In genomic region chr17:40068917-40069750, GRCh38 we compare ENCODE assay signal across 8 cellular contexts. TPM values are rescaled to one million over a fixed set of nuclear protein-coding genes. Genes with fewer than 3 reads are reported as not detected.
DNase-seq lines count a peak whose midpoint lies in the region; ATAC-seq, FAIRE-seq and TF ChIP-seq lines count a peak whose summit lies in the region.

No MANE protein-coding gene starts in this region.

- no peaks in the 10 kb centered on the region for H3K9me1 ChIP-seq in keratinocyte (ENCODE audit: control insufficient read depth, extremely low read depth, insufficient read depth, low read length)

- in situ Hi-C loops in brain microvascular endothelial cell (cut with HindIII; ENCODE audit: low pct_ligation_motif_present, low sequenced_read_pairs): no loop called here

- peak overlapping the region; percentile 72 for H3K9ac ChIP-seq in keratinocyte (ENCODE audit: control insufficient read depth, extremely low read depth, insufficient read depth, low read length)

- no peaks in the 10 kb centered on the region for H3K9me3 ChIP-seq in keratinocyte (ENCODE audit: control insufficient read depth, low read depth, low read length)

- no peak for TF ChIP-seq CTCF in VCaP (conservative IDR thresholded peaks at IDR 0.05)
- no peak for TF ChIP-seq CTCF in brain microvascular endothelial cell (IDR thresholded peaks at IDR 0.05; ENCODE audit: low read depth, low read length, missing control alignments)
- no peak for TF ChIP-seq CTCF in keratinocyte (optimal IDR thresholded peaks at IDR 0.05 in 1 of 3, IDR thresholded peaks at IDR 0.05 in 1 of 3, conservative IDR thresholded peaks at IDR 0.05 in 1 of 3; ENCODE audit: extremely low read depth in 1 of 3, insufficient read depth in 2 of 3, low read length in 3 of 3)

- peaks cover 60% of the 10 kb centered on the region for H3K4me1 ChIP-seq in keratinocyte (ENCODE audit: control insufficient read depth, extremely low read depth, insufficient read depth, low read length)

- dilution Hi-C loops in keratinocyte (cut with MboI; ENCODE audit: extremely low pct_ligation_motif_present, low sequenced_read_pairs): no loop called here

- no peaks in the 10 kb centered on the region for H3K27me3 ChIP-seq in brain microvascular endothelial cell (replicated peaks)
- H3K27me3 ChIP-seq in keratinocyte (ENCODE audit: control insufficient read depth, extremely low read depth, insufficient read depth, low read length): no peaks in the 10 kb centered on the region

- H4K20me1 ChIP-seq in keratinocyte (ENCODE audit: control insufficient read depth, extremely low read depth, insufficient read depth, low read length): no peaks in the 10 kb centered on the region

- H3K27ac ChIP-seq in VCaP (peak overlapping the region; percentile 94), brain microvascular endothelial cell (no peak overlapping the region), keratinocyte (ENCODE audit: control insufficient read depth, insufficient read depth, low read length) (peak overlapping the region; percentile 73)

- peak overlapping the region; percentile 83 for H2AFZ ChIP-seq in keratinocyte (ENCODE audit: control insufficient read depth, low read length)

- H3K4me3 ChIP-seq in brain microvascular endothelial cell (ENCODE audit: low read depth, low read length): peak overlapping the region; percentile 48
- peak overlapping the region in 2 of 3 experiments; percentile 43 to 50 for H3K4me3 ChIP-seq in keratinocyte (ENCODE audit: control insufficient read depth in 2 of 3, extremely low read depth in 1 of 3, insufficient read depth in 2 of 3, low read depth in 1 of 3, low read length in 3 of 3)

- DNase-seq in ELR (ENCODE audit: low read depth): peak; percentile 76
- peak; percentile 80 for DNase-seq in NCI-H1694 treated with DMSO at 0.1 percent for 48 hours (lab: John Stamatoyannopoulos, UW)
- DNase-seq in brain microvascular endothelial cell: peak; percentile 60
- peak; percentile 75 for DNase-seq in keratinocyte (ENCODE audit: low read depth, low spot score)
- peak; percentile 81 for DNase-seq in stimulated activated CD4-positive, alpha-beta T cell treated with anti-CD3 and anti-CD28 coated beads, Interleukin-12 subunit alpha, Interleukin-12 subunit beta, amount 100 ng/mL, for 4 hours
- DNase-seq in DMS79 (lab: John Stamatoyannopoulos, UW): no peak

- ATAC-seq in HG03378 (IDR thresholded peaks at IDR 0.05; ENCODE audit: unreplicated experiment): no peak

- no peaks in the 10 kb centered on the region for H3K36me3 ChIP-seq in brain microvascular endothelial cell (replicated peaks)
- H3K36me3 ChIP-seq in keratinocyte (ENCODE audit: control insufficient read depth in 2 of 2, extremely low read depth in 1 of 2, insufficient read depth in 2 of 2, low read length in 2 of 2): no peaks in the 10 kb centered on the region

- no peaks in the 10 kb centered on the region for H3K79me2 ChIP-seq in keratinocyte (ENCODE audit: control insufficient read depth, insufficient read depth, low read length)

- peak overlapping the region; percentile 89 for H3K4me2 ChIP-seq in keratinocyte (ENCODE audit: control insufficient read depth, extremely low read depth, insufficient read depth, low read depth, low read length)

- FAIRE-seq in keratinocyte (lab: Jason Lieb, UNC): peak; percentile 88

RNA-seq across cellular contexts. Expression of gene THRA, which starts 6.4 kb away (rescaled TPM):
- polyA plus RNA-seq in keratinocyte: 3.3 to 5.9 TPM (median 4.5 TPM) in 3 replicates
- 2.3 TPM for polyA plus RNA-seq in keratinocyte (2011; ENCODE audit: low read depth)
- polyA plus RNA-seq in keratinocyte (2011; cell fraction: cytosol; rRNA removed): 2.5 and 4.4 TPM in 2 replicates
- polyA plus RNA-seq in keratinocyte (2011; cell fraction: nucleus; rRNA removed): 5.2 and 5.8 TPM in 2 replicates
- 4.9 and 8.4 TPM in 2 replicates for polyA plus RNA-seq in keratinocyte (2012; ENCODE audit: low replicate concordance)
- 4.8 to 14.7 TPM (median 4.9 TPM) in 3 replicates for polyA minus RNA-seq in keratinocyte
- polyA minus RNA-seq in keratinocyte (2011; cell fraction: cytosol; rRNA and poly(A)+ RNA removed): 5.6 TPM
- 2.4 and 3.2 TPM in 2 replicates for polyA minus RNA-seq in keratinocyte (2011; cell fraction: nucleus; rRNA and poly(A)+ RNA removed)

RNA-seq across cellular contexts. Expression of gene MED24, which starts 14.9 kb away (rescaled TPM):
- 45.3 to 77.3 TPM (median 47.2 TPM) in 3 replicates for polyA plus RNA-seq in keratinocyte
- polyA plus RNA-seq in keratinocyte (2011; ENCODE audit: low read depth): 20.0 TPM
- polyA plus RNA-seq in keratinocyte (2011; cell fraction: cytosol; rRNA removed): 54.1 and 62.2 TPM in 2 replicates
- polyA plus RNA-seq in keratinocyte (2011; cell fraction: nucleus; rRNA removed): 134 and 168 TPM in 2 replicates
- polyA plus RNA-seq in keratinocyte (2012; ENCODE audit: low replicate concordance): 30.8 and 51.5 TPM in 2 replicates
- polyA minus RNA-seq in keratinocyte: 82.2 to 244 TPM (median 85.5 TPM) in 3 replicates
- polyA minus RNA-seq in keratinocyte (2011; cell fraction: cytosol; rRNA and poly(A)+ RNA removed): 97.8 TPM
- 89.3 and 107 TPM in 2 replicates for polyA minus RNA-seq in keratinocyte (2011; cell fraction: nucleus; rRNA and poly(A)+ RNA removed)

RNA-seq across cellular contexts. Expression of gene NR1D1, which starts 31.3 kb away (rescaled TPM):
- polyA plus RNA-seq in keratinocyte: 0.46 to 7.5 TPM (median 1.0 TPM) in 3 replicates
- polyA plus RNA-seq in keratinocyte (2011; ENCODE audit: low read depth): 25.7 TPM
- polyA plus RNA-seq in keratinocyte (2011; cell fraction: cytosol; rRNA removed): 2.4 and 5.9 TPM in 2 replicates
- 8.9 and 15.2 TPM in 2 replicates for polyA plus RNA-seq in keratinocyte (2011; cell fraction: nucleus; rRNA removed)
- 12.2 and 71.1 TPM in 2 replicates for polyA plus RNA-seq in keratinocyte (2012; ENCODE audit: low replicate concordance)
- polyA minus RNA-seq in keratinocyte: 2.1 to 31.5 TPM (median 3.6 TPM) in 3 replicates
- polyA minus RNA-seq in keratinocyte (2011; cell fraction: cytosol; rRNA and poly(A)+ RNA removed): 7.7 TPM
- 5.7 and 10.2 TPM in 2 replicates for polyA minus RNA-seq in keratinocyte (2011; cell fraction: nucleus; rRNA and poly(A)+ RNA removed)

RNA-seq across cellular contexts. Expression of gene MSL1, which starts 52.6 kb away (rescaled TPM):
- polyA plus RNA-seq in keratinocyte: 41.8 to 66.8 TPM (median 56.9 TPM) in 3 replicates
- 54.9 TPM for polyA plus RNA-seq in keratinocyte (2011; ENCODE audit: low read depth)
- 31.4 and 53.5 TPM in 2 replicates for polyA plus RNA-seq in keratinocyte (2011; cell fraction: cytosol; rRNA removed)
- 106 and 140 TPM in 2 replicates for polyA plus RNA-seq in keratinocyte (2011; cell fraction: nucleus; rRNA removed)
- 42.8 and 49.4 TPM in 2 replicates for polyA plus RNA-seq in keratinocyte (2012; ENCODE audit: low replicate concordance)
- polyA minus RNA-seq in keratinocyte: 9.9 to 38.5 TPM (median 27.3 TPM) in 3 replicates
- polyA minus RNA-seq in keratinocyte (2011; cell fraction: cytosol; rRNA and poly(A)+ RNA removed): 23.0 TPM
- 28.5 and 50.4 TPM in 2 replicates for polyA minus RNA-seq in keratinocyte (2011; cell fraction: nucleus; rRNA and poly(A)+ RNA removed)

RNA-seq across cellular contexts. Expression of gene CSF3, which starts 53.9 kb away (rescaled TPM):
- 0.19 to 0.84 TPM (median 0.76 TPM) in 3 replicates for polyA plus RNA-seq in keratinocyte
- polyA plus RNA-seq in keratinocyte (2011; ENCODE audit: low read depth): not detected
- polyA plus RNA-seq in keratinocyte (2011; cell fraction: cytosol; rRNA removed): 0.26 and 0.30 TPM in 2 replicates
- 0.43 and 0.45 TPM in 2 replicates for polyA plus RNA-seq in keratinocyte (2011; cell fraction: nucleus; rRNA removed)
- 0.66 TPM in 1 of 2 replicates, not detected in the other for polyA plus RNA-seq in keratinocyte (2012; ENCODE audit: low replicate concordance)
- 0.19 to 0.72 TPM (median 0.40 TPM) in 3 replicates for polyA minus RNA-seq in keratinocyte
- not detected for polyA minus RNA-seq in keratinocyte (2011; cell fraction: cytosol; rRNA and poly(A)+ RNA removed)
- polyA minus RNA-seq in keratinocyte (2011; cell fraction: nucleus; rRNA and poly(A)+ RNA removed): 0.53 TPM in 1 of 2 replicates, not detected in the other
